Comparison of ENCODE assay signal across 8 cellular contexts in the genomic region with DNA sequence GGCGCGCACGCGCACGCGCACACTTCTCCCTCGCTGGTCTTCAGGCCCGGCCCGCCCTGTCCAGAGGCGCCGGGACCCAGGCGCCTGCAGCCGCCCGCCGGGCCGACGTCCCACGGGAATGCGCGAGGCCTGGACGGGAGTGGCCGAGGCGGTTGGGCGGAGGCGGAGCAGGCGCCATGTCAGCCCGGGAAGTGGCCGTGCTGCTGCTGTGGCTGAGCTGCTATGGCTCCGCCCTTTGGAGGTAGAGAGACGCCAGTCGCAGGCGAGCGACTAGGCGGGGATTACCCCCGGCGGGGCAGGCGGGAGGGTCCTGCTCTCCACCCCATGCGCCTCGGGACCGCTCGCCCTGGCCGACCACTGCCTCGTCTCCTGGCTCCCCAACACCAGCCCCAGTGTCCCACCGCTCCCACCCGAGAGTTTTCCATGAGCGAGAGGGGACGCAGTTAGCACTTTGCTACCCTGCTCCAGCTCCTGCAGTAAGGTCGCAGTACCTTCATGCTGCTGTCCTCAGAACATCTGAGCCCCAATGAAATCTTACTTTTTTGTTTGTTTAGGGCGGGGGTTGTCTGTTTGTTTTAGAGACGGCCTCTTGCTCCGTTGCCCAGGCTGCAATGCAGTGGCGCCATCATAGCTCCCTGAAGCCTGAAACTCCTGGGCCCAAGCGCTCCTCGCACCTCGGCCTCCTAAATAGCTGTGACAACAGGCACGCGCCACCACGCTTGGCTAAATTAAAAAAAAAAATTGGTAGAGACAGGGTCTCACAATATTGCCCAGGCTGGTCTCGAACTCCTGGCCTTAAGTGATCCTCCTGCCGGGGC. TPM values are rescaled to one million over a fixed set of nuclear protein-coding genes. Genes with fewer than 3 reads are reported as not detected.
DNase-seq lines count a peak whose midpoint lies in the region; ATAC-seq and TF ChIP-seq lines count a peak whose summit lies in the region.

A gene with protein sequence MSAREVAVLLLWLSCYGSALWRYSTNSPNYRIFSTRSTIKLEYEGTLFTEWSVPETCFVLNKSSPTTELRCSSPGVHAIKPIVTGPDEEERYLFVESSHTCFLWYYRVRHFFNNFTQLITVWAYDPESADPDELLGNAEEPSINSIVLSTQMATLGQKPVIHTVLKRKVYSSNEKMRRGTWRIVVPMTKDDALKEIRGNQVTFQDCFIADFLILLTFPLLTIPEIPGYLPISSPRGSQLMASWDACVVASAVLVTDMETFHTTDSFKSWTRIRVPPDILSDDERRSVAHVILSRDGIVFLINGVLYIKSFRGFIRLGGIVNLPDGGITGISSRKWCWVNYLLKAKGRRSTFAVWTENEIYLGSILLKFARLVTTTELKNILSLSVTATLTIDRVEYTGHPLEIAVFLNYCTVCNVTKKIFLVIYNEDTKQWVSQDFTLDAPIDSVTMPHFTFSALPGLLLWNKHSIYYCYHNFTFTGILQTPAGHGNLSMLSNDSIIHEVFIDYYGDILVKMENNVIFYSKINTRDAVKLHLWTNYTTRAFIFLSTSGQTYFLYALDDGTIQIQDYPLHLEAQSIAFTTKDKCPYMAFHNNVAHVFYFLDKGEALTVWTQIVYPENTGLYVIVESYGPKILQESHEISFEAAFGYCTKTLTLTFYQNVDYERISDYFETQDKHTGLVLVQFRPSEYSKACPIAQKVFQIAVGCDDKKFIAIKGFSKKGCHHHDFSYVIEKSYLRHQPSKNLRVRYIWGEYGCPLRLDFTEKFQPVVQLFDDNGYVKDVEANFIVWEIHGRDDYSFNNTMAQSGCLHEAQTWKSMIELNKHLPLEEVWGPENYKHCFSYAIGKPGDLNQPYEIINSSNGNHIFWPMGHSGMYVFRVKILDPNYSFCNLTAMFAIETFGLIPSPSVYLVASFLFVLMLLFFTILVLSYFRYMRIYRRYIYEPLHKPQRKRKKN (plus strand): TSS at position 20 of the 818 bp plus-strand sequence. CDS start 157 bp downstream, at position 177.

- intact Hi-C loops in activated T-helper 2 cell treated with anti-CD3 and anti-CD28 coated beads, Interferon-gamma antibody, Interleukin-2, Interleukin-4, amounts not matched to agents 10 μg/mL and 5 μg/mL and 100 μg/mL, durations not matched to agents 14 hours and 24 hours and 36 hours (cut with micrococcal nuclease): loop anchor here (1.0 to 5.0 kb wide), 2 partner anchors 9 to 136 kb away; no protein-coding TSS in a partner anchor

- H3K4me2 ChIP-seq in OCI-LY3 (ENCODE audit: low read length): peak within 1 kb of the TSS; percentile 77

- peaks cover 0 to 4% (median 0%) of the 10 kb centered on the region in 7 donors for H3K9me3 Mint-ChIP-seq in CD4-positive, CD25-positive, alpha-beta regulatory T cell
- peaks cover 10% of the 10 kb centered on the region for H3K9me3 Mint-ChIP-seq in activated T-helper 2 cell treated with anti-CD3 and anti-CD28 coated beads, Interferon-gamma antibody, Interleukin-2, Interleukin-4, amounts not matched to agents 10 μg/mL and 5 μg/mL and 100 μg/mL, durations not matched to agents 14 hours and 24 hours and 36 hours
- H3K9me3 Mint-ChIP-seq in naive B cell: no peaks in the 10 kb centered on the region

- peaks cover 11% of the 10 kb centered on the region for H3K4me1 ChIP-seq in CD4-positive, CD25-positive, alpha-beta regulatory T cell (ENCODE audit: control insufficient read depth, insufficient read depth, low read length, poor library complexity, severe bottlenecking)
- peaks cover 13% of the 10 kb centered on the region for H3K4me1 ChIP-seq in OCI-LY3 (ENCODE audit: low read length)

- no peaks in the 10 kb centered on the region for H3K27me3 Mint-ChIP-seq in CD4-positive, CD25-positive, alpha-beta regulatory T cell
- no peaks in the 10 kb centered on the region for H3K27me3 Mint-ChIP-seq in activated T-helper 2 cell treated with anti-CD3 and anti-CD28 coated beads, Interferon-gamma antibody, Interleukin-2, Interleukin-4, amounts not matched to agents 10 μg/mL and 5 μg/mL and 100 μg/mL, durations not matched to agents 14 hours and 24 hours and 36 hours (ENCODE audit: low read depth)
- no peaks in the 10 kb centered on the region for H3K27me3 Mint-ChIP-seq in naive B cell

- H3K36me3 ChIP-seq in CD4-positive, CD25-positive, alpha-beta regulatory T cell (ENCODE audit: control insufficient read depth, insufficient read depth, low read length): no peaks in the 10 kb centered on the region
- H3K36me3 ChIP-seq in OCI-LY3 (replicated peaks; ENCODE audit: low read depth, low read length): no peaks in the 10 kb centered on the region

- no peak for TF ChIP-seq CTCF in OCI-LY3 (IDR thresholded peaks at IDR 0.05; ENCODE audit: low read depth, low read length)

- no peaks in the 10 kb centered on the region for H3K27me3 ChIP-seq in CD4-positive, CD25-positive, alpha-beta regulatory T cell (ENCODE audit: control insufficient read depth, insufficient read depth, low read length)
- H3K27me3 ChIP-seq in OCI-LY3 (ENCODE audit: low read depth, low read length): no peaks in the 10 kb centered on the region

- ATAC-seq in CD4-positive, CD25-positive, alpha-beta regulatory T cell (ENCODE audit: low read depth in 2 of 2): peak; percentile 98 to 99
- ATAC-seq in HG03439 (IDR thresholded peaks at IDR 0.05; ENCODE audit: unreplicated experiment) (peak; percentile 99), naive B cell (ENCODE audit: low read depth in 2 of 2) (peak; percentile 98)

- H3K9me3 ChIP-seq in CD4-positive, CD25-positive, alpha-beta regulatory T cell (ENCODE audit: control insufficient read depth in 2 of 2, low read length in 2 of 2): no peaks in the 10 kb centered on the region
- H3K9me3 ChIP-seq in OCI-LY3 (ENCODE audit: insufficient read depth, low read length): no peaks in the 10 kb centered on the region

- H3K9ac ChIP-seq in OCI-LY3 (ENCODE audit: low read length): peak within 1 kb of the TSS; percentile 81

- peak within 1 kb of the TSS; percentile 86 for H3K4me3 ChIP-seq in CD4-positive, CD25-positive, alpha-beta regulatory T cell (ENCODE audit: low read depth, low read length)
- peak within 1 kb of the TSS; percentile 82 for H3K4me3 ChIP-seq in OCI-LY3 (ENCODE audit: low read length)

- no peaks in the 10 kb centered on the region for H3K79me2 ChIP-seq in OCI-LY3 (ENCODE audit: low read length)

- H3K4me3 Mint-ChIP-seq in CD4-positive, CD25-positive, alpha-beta regulatory T cell: peak within 1 kb of the TSS; percentile 80 to 91 (median 82)
- H3K4me3 Mint-ChIP-seq in activated T-helper 2 cell treated with anti-CD3 and anti-CD28 coated beads, Interferon-gamma antibody, Interleukin-2, Interleukin-4, amounts not matched to agents 10 μg/mL and 5 μg/mL and 100 μg/mL, durations not matched to agents 14 hours and 24 hours and 36 hours (ENCODE audit: low read depth): peak within 1 kb of the TSS; percentile 83
- peak within 1 kb of the TSS; percentile 76 to 92 (median 86) for H3K4me3 Mint-ChIP-seq in naive B cell

- peak; percentile 70 to 84 (median 74) for DNase-seq in CD4-positive, CD25-positive, alpha-beta regulatory T cell
- DNase-seq in GM19240 (ENCODE audit: insufficient read length, low spot score): peak; percentile 60
- DNase-seq in activated T-helper 2 cell treated with anti-CD3 and anti-CD28 coated beads, Interferon-gamma antibody, Interleukin-2, Interleukin-4, amounts not matched to agents 10 μg/mL and 5 μg/mL and 100 μg/mL, durations not matched to agents 14 hours and 24 hours and 36 hours (ENCODE audit: low spot score): peak; percentile 75
- DNase-seq in fibroblast of peridontal ligament (ENCODE audit: extremely low read depth): peak; percentile 71
- DNase-seq in naive B cell: peak; percentile 76
- DNase-seq in stimulated activated CD8-positive, alpha-beta memory T cell treated with anti-CD3 and anti-CD28 coated beads, Interleukin-7, amount 100 ng/mL, for 48 hours (ENCODE audit: extremely low read depth in 1 of 2, low read depth in 1 of 2): peak; percentile 43 to 68

- H3K27ac ChIP-seq in CD4-positive, CD25-positive, alpha-beta regulatory T cell (ENCODE audit: insufficient read depth, low read length, poor library complexity, severe bottlenecking): peak within 1 kb of the TSS; percentile 79
- peak within 1 kb of the TSS; percentile 52 for H3K27ac ChIP-seq in OCI-LY3 (ENCODE audit: low read length)

- H2AFZ ChIP-seq in OCI-LY3 (ENCODE audit: low read depth, low read length): peak within 1 kb of the TSS; percentile 79

- no peaks in the 10 kb centered on the region for H3K36me3 Mint-ChIP-seq in CD4-positive, CD25-positive, alpha-beta regulatory T cell
- peaks cover 18% of the 10 kb centered on the region for H3K36me3 Mint-ChIP-seq in activated T-helper 2 cell treated with anti-CD3 and anti-CD28 coated beads, Interferon-gamma antibody, Interleukin-2, Interleukin-4, amounts not matched to agents 10 μg/mL and 5 μg/mL and 100 μg/mL, durations not matched to agents 14 hours and 24 hours and 36 hours (ENCODE audit: low read depth)
- no peaks in the 10 kb centered on the region for H3K36me3 Mint-ChIP-seq in naive B cell

- peaks cover 8 to 20% (median 15%) of the 10 kb centered on the region in 4 donors for H3K4me1 Mint-ChIP-seq in CD4-positive, CD25-positive, alpha-beta regulatory T cell
- peaks cover 13% of the 10 kb centered on the region for H3K4me1 Mint-ChIP-seq in activated T-helper 2 cell treated with anti-CD3 and anti-CD28 coated beads, Interferon-gamma antibody, Interleukin-2, Interleukin-4, amounts not matched to agents 10 μg/mL and 5 μg/mL and 100 μg/mL, durations not matched to agents 14 hours and 24 hours and 36 hours (ENCODE audit: low read depth)
- peaks cover 8 to 19% (median 10%) of the 10 kb centered on the region in 3 donors for H3K4me1 Mint-ChIP-seq in naive B cell

- H3K27ac Mint-ChIP-seq in CD4-positive, CD25-positive, alpha-beta regulatory T cell: peak within 1 kb of the TSS; percentile 47 to 99 (median 86)
- H3K27ac Mint-ChIP-seq in activated T-helper 2 cell treated with anti-CD3 and anti-CD28 coated beads, Interferon-gamma antibody, Interleukin-2, Interleukin-4, amounts not matched to agents 10 μg/mL and 5 μg/mL and 100 μg/mL, durations not matched to agents 14 hours and 24 hours and 36 hours: peak within 1 kb of the TSS; percentile 88
- peak within 1 kb of the TSS; percentile 63 to 86 (median 80) for H3K27ac Mint-ChIP-seq in naive B cell

- no peaks in the 10 kb centered on the region for H4K20me1 ChIP-seq in OCI-LY3 (ENCODE audit: insufficient read depth, low read length)

RNA-seq across cellular contexts. Expression of the gene that starts here (rescaled TPM):
- total RNA-seq in CD4-positive, CD25-positive, alpha-beta regulatory T cell: 0.49 TPM
- under 1 TPM in 1 of 4 donors, not detected in 3; 0.58 TPM for polyA plus RNA-seq in CD4-positive, CD25-positive, alpha-beta regulatory T cell
- 0.18 and 0.25 TPM in 2 replicates for total RNA-seq in activated T-helper 2 cell treated with anti-CD3 and anti-CD28 coated beads, Interferon-gamma antibody, Interleukin-2, Interleukin-4, amounts not matched to agents 10 μg/mL and 5 μg/mL and 100 μg/mL, durations not matched to agents 14 hours and 24 hours and 36 hours
- 1 to 10 TPM in 3 of 6 donors, under 1 TPM in 3; 0.16 to 1.5 (median 0.91) TPM for polyA plus RNA-seq in naive B cell (ENCODE audit: low read depth in 6 of 6)

Comparison
In these comparisons a context has a peak if more than half of its experiments do, and no peak if none do; other contexts are left out.
1. Peak in every context shown above with its lines: DNase-seq, ATAC-seq, H3K4me3 ChIP-seq and H3K27ac ChIP-seq.
2. Peak in DNase-seq, ATAC-seq, H3K4me3 ChIP-seq and H3K27ac ChIP-seq in CD4-positive, CD25-positive, alpha-beta regulatory T cell; RNA of the gene not detected or under 1 TPM.
3. Peak in DNase-seq in activated T-helper 2 cell treated with anti-CD3 and anti-CD28 coated beads, Interferon-gamma antibody, Interleukin-2, Interleukin-4, amounts not matched to agents 10 μg/mL and 5 μg/mL and 100 μg/mL, durations not matched to agents 14 hours and 24 hours and 36 hours; RNA of the gene not detected or under 1 TPM.